ENCODE assay signal across 8 cellular contexts in genomic region chr17:45195424-45195823, GRCh38.
"Had no signal": no experiment of that assay in that cellular context is flagged by ENCODE, and none has a peak within 500 bp of the region (broad histone marks: within the 10 kb centered on the region; RNA-seq: fewer than 3 reads in every experiment).

No MANE protein-coding gene starts in this region.

- FAIRE-seq: G401.6, GM12878, GM12891, GM12892, GM18507, GM19239 had no signal

- ATAC-seq: GM12878 had no signal

- H3K4me3 ChIP-seq: GM12878 had no signal

- DNase-seq: GDM1, GF-D8 had no signal
